8 cellular contexts compared by ENCODE assay signal in genomic region chr19:16896913-16897571, GRCh38. TPM values are rescaled to one million over a fixed set of nuclear protein-coding genes. Genes with fewer than 3 reads are reported as not detected.
A peak's percentile ranks its signal among the peaks of the same experiment; 100 is the strongest.
DNase-seq lines count a peak whose midpoint lies in the region; ATAC-seq and TF ChIP-seq lines count a peak whose summit lies in the region.

No MANE protein-coding gene starts in this region.

- peaks cover 35% of the 10 kb centered on the region for H3K27me3 Mint-ChIP-seq in neural crest cell (ENCODE audit: low read depth)

- H3K27me3 ChIP-seq in RWPE2 (ENCODE audit: insufficient read depth, poor library complexity, severe bottlenecking), result no peaks in the 10 kb centered on the region

- no peaks in the 10 kb centered on the region for H3K9me3 Mint-ChIP-seq in neural crest cell

- peak overlapping the region; percentile 77 for H3K4me3 Mint-ChIP-seq in neural crest cell

- H3K4me1 Mint-ChIP-seq in neural crest cell, result peaks cover 9% of the 10 kb centered on the region

- H3K27ac Mint-ChIP-seq in neural crest cell (ENCODE audit: unreplicated experiment), result no peak overlapping the region

- DNase-seq in RWPE2 (ENCODE audit: low spot score), result peak; percentile 90
- peak; percentile 60 for DNase-seq in activated gamma-delta T cell treated with Interleukin-2 at 50 U/mL for 16 hours
- DNase-seq in foreskin melanocyte, result peak; percentile 75
- peak; percentile 91 for DNase-seq in neural crest cell (ENCODE audit: low read depth, low spot score)
- DNase-seq in stimulated activated naive CD8-positive, alpha-beta T cell treated with anti-CD3 and anti-CD28 coated beads, Interleukin-15, Interleukin-2, amounts not matched to agents 100 U/mL and 50 U/mL, for 24 hours, result peak; percentile 80
- DNase-seq in NCI-H2081 treated with DMSO at 0.1 percent for 48 hours (lab: John Stamatoyannopoulos, UW), result no peak

- H3K27ac ChIP-seq in RWPE2 (ENCODE audit: poor library complexity, severe bottlenecking), result no peak overlapping the region

- ATAC-seq in GM18520 (IDR thresholded peaks at IDR 0.05; ENCODE audit: unreplicated experiment) (peak; percentile 26), HG03135 (IDR thresholded peaks at IDR 0.05; ENCODE audit: unreplicated experiment) (peak; percentile 43), RWPE2 (ENCODE audit: low read depth) (peak; percentile 82)
- peak; percentile 51 for ATAC-seq in stimulated activated naive CD8-positive, alpha-beta T cell treated with anti-CD3 and anti-CD28 coated beads, Interleukin-15, Interleukin-2, amounts not matched to agents 100 U/mL and 50 U/mL, for 24 hours

- H3K4me1 ChIP-seq in RWPE2 (ENCODE audit: insufficient read depth, poor library complexity, severe bottlenecking), result no peaks in the 10 kb centered on the region

- H3K4me3 ChIP-seq in RWPE2 (ENCODE audit: severe bottlenecking), result peak overlapping the region; percentile 34

- H3K36me3 Mint-ChIP-seq in neural crest cell (ENCODE audit: low read depth), result no peaks in the 10 kb centered on the region

- no peak for TF ChIP-seq CTCF in RWPE2 (IDR thresholded peaks at IDR 0.05; ENCODE audit: poor library complexity, severe bottlenecking)
- no peak for TF ChIP-seq CTCF in neural crest cell (conservative IDR thresholded peaks at IDR 0.05)

- no peaks in the 10 kb centered on the region for H3K9me3 ChIP-seq in RWPE2 (ENCODE audit: severe bottlenecking)

- H3K36me3 ChIP-seq in RWPE2 (ENCODE audit: low read depth), result no peaks in the 10 kb centered on the region

RNA-seq across cellular contexts. Expression of gene F2RL3, which starts 8.2 kb away (rescaled TPM):
- not detected in 2 replicates for total RNA-seq in neural crest cell

Comparison
In these comparisons a context has a peak if more than half of its experiments do, and no peak if none do; other contexts are left out.
1. ATAC-seq: peak in every context shown above with its lines; median percentile 82 in RWPE2; 51 in stimulated activated naive CD8-positive, alpha-beta T cell treated with anti-CD3 and anti-CD28 coated beads, Interleukin-15, Interleukin-2, amounts not matched to agents 100 U/mL and 50 U/mL, for 24 hours; 43 in HG03135; 26 in GM18520.